11 cellular contexts compared by ENCODE assay signal in the genomic region with DNA sequence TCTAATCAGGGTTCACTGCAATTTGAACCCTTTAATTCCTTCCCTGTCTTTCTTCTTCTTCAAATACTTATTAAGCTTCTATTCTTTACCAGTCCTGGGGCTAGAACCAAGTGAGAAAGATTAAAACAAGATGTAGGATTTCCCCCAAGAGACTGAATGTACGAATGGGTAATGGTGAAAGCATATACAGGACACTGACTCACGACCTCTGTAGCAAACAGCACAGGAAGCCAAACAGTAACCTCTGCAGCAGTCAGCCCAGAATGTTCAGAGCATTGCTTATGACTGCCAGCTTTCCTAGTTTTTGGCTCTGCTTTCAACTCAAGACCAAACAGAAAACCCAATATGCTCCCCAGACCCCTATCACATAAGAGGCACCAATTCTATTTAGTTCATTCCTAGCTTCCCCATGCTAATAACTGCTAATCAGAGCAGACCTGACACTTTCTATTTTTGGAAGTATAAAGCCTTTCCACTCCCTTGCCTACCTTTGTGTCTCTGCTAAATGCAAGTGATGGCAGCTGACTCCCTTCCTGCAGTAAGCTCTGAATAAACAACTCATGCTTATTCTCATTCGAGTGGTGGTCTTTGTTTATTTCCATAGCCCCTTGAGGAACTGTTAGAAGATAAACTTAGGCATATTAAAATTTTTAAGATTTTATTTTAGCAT.
DNase-seq lines count a peak whose midpoint lies in the region; ATAC-seq and TF ChIP-seq lines count a peak whose summit lies in the region.
"Had no signal": no experiment of that assay in that cellular context is flagged by ENCODE, and none has a peak within 500 bp of the region (broad histone marks: within the 10 kb centered on the region; RNA-seq: fewer than 3 reads in every experiment).

No MANE protein-coding gene starts in this region.

- TF ChIP-seq CTCF in AG04450 (IDR thresholded peaks at IDR 0.05; ENCODE audit: low read depth, low read length), result no peak
- no peak for TF ChIP-seq CTCF in HCT116 (IDR thresholded peaks at IDR 0.05 in 2 of 3, conservative IDR thresholded peaks at IDR 0.05 in 1 of 3; ENCODE audit: borderline replicate concordance in 1 of 3, insufficient read depth in 1 of 3, low read depth in 2 of 3, low read length in 2 of 3)
- no peak for TF ChIP-seq CTCF in astrocyte of the spinal cord (IDR thresholded peaks at IDR 0.05; ENCODE audit: low read depth, low read length)
- TF ChIP-seq CTCF in mesothelial cell of epicardium (IDR thresholded peaks at IDR 0.05; ENCODE audit: unreplicated experiment), result no peak

- DNase-seq in AG04450 (ENCODE audit: low read depth, low spot score) (peak; percentile 49), HCT116 (ENCODE audit: low read depth, low spot score) (no peak), astrocyte of the spinal cord (ENCODE audit: low read depth, low spot score) (peak; percentile 67), left lobe of liver (ENCODE audit: low spot score) (no peak), mesothelial cell of epicardium (ENCODE audit: low spot score in 2 of 2, unreplicated experiment in 2 of 2) (no peak), KBM-7 (no peak), hypothalamus (lab: John Stamatoyannopoulos, UW) (no peak)
- DNase-seq: gastrocnemius medialis; NK-92 treated with Interleukin-12 subunit alpha and Interleukin-12 subunit beta, amount 100 ng/mL, for 24 hours had no signal

- H3K27ac ChIP-seq in AG04450 (ENCODE audit: low read depth, low read length), result no peak overlapping the region
- no peak overlapping the region for H3K27ac ChIP-seq in HCT116 (ENCODE audit: low read depth, low read length)
- H3K27ac ChIP-seq: gastrocnemius medialis had no signal

- CTCF ChIA-PET in AG04450 (lab: Charles Lee), result interaction anchor here (1.1 kb wide), 1 partner anchor 590 kb away, joined by 3 read pairs; no protein-coding TSS in a partner anchor
- CTCF ChIA-PET in HCT116 (lab: Charles Lee), result interaction anchor here (0.7 kb wide), 1 partner anchor 659 kb away, joined by 3 read pairs; no protein-coding TSS in a partner anchor

- no peak for TF ChIP-seq RAD21 in HCT116 (IDR thresholded peaks at IDR 0.05; ENCODE audit: low read depth)

- H3K27me3 ChIP-seq in AG04450 (ENCODE audit: control insufficient read depth, insufficient read depth, low read length), result no peaks in the 10 kb centered on the region
- no peaks in the 10 kb centered on the region for H3K27me3 ChIP-seq in HCT116 (ENCODE audit: insufficient read depth, low read length)
- H3K27me3 ChIP-seq: gastrocnemius medialis had no signal

- ATAC-seq in HCT116 (no peak), left lobe of liver (peak; percentile 97), HG03354 (IDR thresholded peaks at IDR 0.05; ENCODE audit: poor library complexity, severe bottlenecking, unreplicated experiment) (no peak)

- in situ Hi-C loops in astrocyte of the spinal cord (cut with HindIII; ENCODE audit: low sequenced_read_pairs) (no loop called here), KBM-7 (cut with MboI; ENCODE audit: low pct_unique_long_range_greater_than_20kb, low sequenced_read_pairs) (no loop called here)

- no peaks in the 10 kb centered on the region for H3K36me3 Mint-ChIP-seq in mesothelial cell of epicardium
- H3K36me3 Mint-ChIP-seq: activated naive CD4-positive, alpha-beta T cell treated with anti-CD3 and anti-CD28 coated beads, Interleukin-2, amount 50 U/mL, for 24 hours had no signal

- no peak overlapping the region for H3K4me3 Mint-ChIP-seq in mesothelial cell of epicardium
- H3K4me3 Mint-ChIP-seq: activated naive CD4-positive, alpha-beta T cell treated with anti-CD3 and anti-CD28 coated beads, Interleukin-2, amount 50 U/mL, for 24 hours had no signal

- peak overlapping the region; percentile 52 for H2AFZ ChIP-seq in HCT116 (ENCODE audit: low read depth, low read length, poor library complexity, severe bottlenecking)

- peaks cover 20% of the 10 kb centered on the region for H3K9me3 Mint-ChIP-seq in mesothelial cell of epicardium
- H3K9me3 Mint-ChIP-seq: activated naive CD4-positive, alpha-beta T cell treated with anti-CD3 and anti-CD28 coated beads, Interleukin-2, amount 50 U/mL, for 24 hours had no signal

- RAD21 ChIA-PET in HCT116 (lab: Charles Lee; ENCODE audit: low non-redundant PET in 1 of 2, low total read pairs in 2 of 2, uncharacterized antibody in 2 of 2, unreplicated experiment in 2 of 2), result no interaction called here

- H3K4me2 ChIP-seq in HCT116 (ENCODE audit: low read length), result no peak overlapping the region

- POLR2A ChIA-PET in AG04450 (lab: Yijun Ruan, JAX) (no interaction called here), HCT116 (lab: Charles Lee) (no interaction called here)

- no peaks in the 10 kb centered on the region for H3K27me3 Mint-ChIP-seq in mesothelial cell of epicardium (ENCODE audit: low read depth)

- TF ChIP-seq POLR2A in HCT116 (IDR thresholded peaks at IDR 0.05; ENCODE audit: borderline replicate concordance, extremely low read depth, insufficient read depth, insufficient read length), result no peak

- H3K4me3 ChIP-seq in AG04450 (ENCODE audit: low read depth, low read length) (no peak overlapping the region), HCT116 (replicated peaks in 1 of 2; ENCODE audit: low read depth in 1 of 2, low read length in 2 of 2) (no peak overlapping the region), astrocyte of the spinal cord (ENCODE audit: low read depth, low read length) (no peak overlapping the region)
- H3K4me3 ChIP-seq: gastrocnemius medialis had no signal

- intact Hi-C loops in HCT116 (cut with micrococcal nuclease), result no loop called here

- no peaks in the 10 kb centered on the region for H3K36me3 ChIP-seq in HCT116 (ENCODE audit: control insufficient read depth in 1 of 2, insufficient read depth in 2 of 2, low read length in 2 of 2)
- H3K36me3 ChIP-seq: gastrocnemius medialis had no signal

- H3K27ac Mint-ChIP-seq in mesothelial cell of epicardium, result no peak overlapping the region
- H3K27ac Mint-ChIP-seq: activated naive CD4-positive, alpha-beta T cell treated with anti-CD3 and anti-CD28 coated beads, Interleukin-2, amount 50 U/mL, for 24 hours had no signal

- no peaks in the 10 kb centered on the region for H3K9me3 ChIP-seq in AG04450 (ENCODE audit: control insufficient read depth, insufficient read depth, low read length)
- no peaks in the 10 kb centered on the region for H3K9me3 ChIP-seq in HCT116 (ENCODE audit: control insufficient read depth in 1 of 2, insufficient read depth in 1 of 2, low read depth in 1 of 2, low read length in 2 of 2)
- H3K9me3 ChIP-seq: gastrocnemius medialis had no signal

- H4K20me1 ChIP-seq in HCT116 (ENCODE audit: insufficient read depth), result no peaks in the 10 kb centered on the region

- H3K9me2 ChIP-seq in HCT116 (ENCODE audit: insufficient read depth), result no peaks in the 10 kb centered on the region

- BruUV-seq in HCT116 (replicated peaks; lab: Mats Ljungman, UMichigan), result no TSS peak

- no peak overlapping the region for H3K9ac ChIP-seq in HCT116 (ENCODE audit: low read length)

- no peaks in the 10 kb centered on the region for H3K4me1 ChIP-seq in HCT116 (ENCODE audit: control insufficient read depth in 1 of 2, insufficient read depth in 2 of 2, low read length in 2 of 2)

- peaks cover 8% of the 10 kb centered on the region for H3K4me1 Mint-ChIP-seq in mesothelial cell of epicardium
- H3K4me1 Mint-ChIP-seq: activated naive CD4-positive, alpha-beta T cell treated with anti-CD3 and anti-CD28 coated beads, Interleukin-2, amount 50 U/mL, for 24 hours had no signal

- H3K79me2 ChIP-seq in HCT116 (ENCODE audit: insufficient read depth, low read length), result no peaks in the 10 kb centered on the region

TF ChIP-seq in HCT116, 20 proteins besides CTCF, POLR2A, EP300 and RAD21:
- TF ChIP-seq EZH2 (IDR thresholded peaks at IDR 0.05), result no peak
- TF ChIP-seq, protein P1, sequence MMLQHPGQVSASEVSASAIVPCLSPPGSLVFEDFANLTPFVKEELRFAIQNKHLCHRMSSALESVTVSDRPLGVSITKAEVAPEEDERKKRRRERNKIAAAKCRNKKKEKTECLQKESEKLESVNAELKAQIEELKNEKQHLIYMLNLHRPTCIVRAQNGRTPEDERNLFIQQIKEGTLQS (IDR thresholded peaks at IDR 0.05), result no peak
- TF ChIP-seq SIN3A (IDR thresholded peaks at IDR 0.05; ENCODE audit: low read depth), result no peak
- TF ChIP-seq ELF1 (IDR thresholded peaks at IDR 0.05; ENCODE audit: borderline replicate concordance, low read depth), result no peak
- no peak for TF ChIP-seq EZH2phosphoT487 (IDR thresholded peaks at IDR 0.05; ENCODE audit: borderline replicate concordance)

Comparison
In these comparisons a context has a peak if more than half of its experiments do, and no peak if none do; other contexts are left out.
1. DNase-seq: peak in AG04450 (single experiment) and astrocyte of the spinal cord (single experiment); none in HCT116 (single experiment), left lobe of liver (single experiment), mesothelial cell of epicardium (0 of 2), KBM-7 (single experiment) and hypothalamus (0 of 51).